In the genomic region with DNA sequence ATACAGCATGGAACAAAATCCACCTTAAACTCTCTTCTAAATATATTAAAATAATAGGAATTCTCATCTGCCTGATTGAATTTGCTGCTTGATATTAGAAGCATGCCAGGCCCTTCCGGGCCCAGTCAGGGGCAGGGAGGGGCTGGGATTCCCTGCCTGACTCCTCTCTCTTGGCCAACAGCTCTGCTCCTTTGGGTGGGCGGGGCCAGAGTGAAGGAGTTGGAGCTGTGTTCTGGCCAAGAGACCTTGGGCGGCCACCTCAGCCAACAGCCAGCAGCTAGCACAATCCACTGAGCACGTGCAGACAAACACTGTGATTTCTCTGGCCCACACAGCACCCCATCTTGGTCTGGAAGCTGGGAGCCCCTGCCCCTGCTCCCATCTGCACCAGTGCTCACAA, we compare ENCODE assay signal across 11 cellular contexts.
DNase-seq lines count a peak whose midpoint lies in the region; ATAC-seq and TF ChIP-seq lines count a peak whose summit lies in the region.
"Had no signal": no experiment of that assay in that cellular context is flagged by ENCODE, and none has a peak within 500 bp of the region (broad histone marks: within the 10 kb centered on the region; RNA-seq: fewer than 3 reads in every experiment).

No MANE protein-coding gene starts in this region.

- peak; percentile 80 for DNase-seq in Right ventricle myocardium inferior (ENCODE audit: missing footprints)
- DNase-seq in cardiac septum (ENCODE audit: low spot score): no peak
- DNase-seq in fibroblast of pulmonary artery (ENCODE audit: low read depth): peak; percentile 81
- DNase-seq in nephron progenitor cell: no peak
- DNase-seq in HCEC 1CT: no peak
- DNase-seq in activated naive CD4-positive, alpha-beta T cell treated with anti-CD3 and anti-CD28 coated beads for 36 hours: no peak
- DNase-seq in CD1c-positive myeloid dendritic cell (ENCODE audit: extremely low spot score): no peak
- DNase-seq: ACHN; activated CD8-positive, alpha-beta T cell treated with anti-CD3 and anti-CD28 coated beads, Interleukin-2, amount 10 ng/mL, durations not matched to agents 7 days and 5 days had no signal

- ATAC-seq in Right ventricle myocardium inferior (peak; percentile 95), GM18520 (IDR thresholded peaks at IDR 0.05; ENCODE audit: unreplicated experiment) (no peak)
- ATAC-seq: activated CD8-positive, alpha-beta T cell treated with anti-CD3 and anti-CD28 coated beads, Interleukin-2, amount 10 ng/mL, durations not matched to agents 7 days and 5 days had no signal

- H3K9me3 Mint-ChIP-seq in nephron progenitor cell: peaks cover 20% of the 10 kb centered on the region
- no peaks in the 10 kb centered on the region for H3K9me3 Mint-ChIP-seq in activated naive CD4-positive, alpha-beta T cell treated with anti-CD3 and anti-CD28 coated beads for 36 hours
- H3K9me3 Mint-ChIP-seq: memory B cell had no signal

- H3K4me3 ChIP-seq in fibroblast of pulmonary artery (replicated peaks; ENCODE audit: low read depth, low read length): no peak overlapping the region

- H3K4me1 Mint-ChIP-seq in nephron progenitor cell: peaks cover 48% of the 10 kb centered on the region
- H3K4me1 Mint-ChIP-seq in activated naive CD4-positive, alpha-beta T cell treated with anti-CD3 and anti-CD28 coated beads for 36 hours (ENCODE audit: low read depth): peaks cover 2% of the 10 kb centered on the region

- CTCF ChIA-PET in activated naive CD4-positive, alpha-beta T cell treated with anti-CD3 and anti-CD28 coated beads for 36 hours (lab: Charles Lee): interaction anchor here (0.7 kb wide), 1 partner anchor 127 kb away, joined by 4 read pairs; no protein-coding TSS in a partner anchor

- intact Hi-C loops in Right ventricle myocardium inferior (cut with DNase I) (loop anchor here (2.0 kb wide), 1 partner anchor 26 kb away; no protein-coding TSS in a partner anchor), cardiac septum (cut with DNase I) (no loop called here)
- intact Hi-C loops in activated naive CD4-positive, alpha-beta T cell treated with anti-CD3 and anti-CD28 coated beads for 36 hours (cut with micrococcal nuclease): no loop called here

- H3K4me3 Mint-ChIP-seq in nephron progenitor cell: no peak overlapping the region
- H3K4me3 Mint-ChIP-seq in activated naive CD4-positive, alpha-beta T cell treated with anti-CD3 and anti-CD28 coated beads for 36 hours: no peak overlapping the region
- H3K4me3 Mint-ChIP-seq: activated CD8-positive, alpha-beta T cell treated with anti-CD3 and anti-CD28 coated beads, Interleukin-2, amount 10 ng/mL, durations not matched to agents 7 days and 5 days; memory B cell had no signal

- no peak for TF ChIP-seq CTCF in fibroblast of pulmonary artery (IDR thresholded peaks at IDR 0.05; ENCODE audit: low read length, missing control alignments)
- TF ChIP-seq CTCF in nephron progenitor cell (IDR thresholded peaks at IDR 0.05): no peak

- H3K27ac Mint-ChIP-seq in nephron progenitor cell: peak overlapping the region; percentile 19
- no peak overlapping the region for H3K27ac Mint-ChIP-seq in activated naive CD4-positive, alpha-beta T cell treated with anti-CD3 and anti-CD28 coated beads for 36 hours
- H3K27ac Mint-ChIP-seq: activated CD8-positive, alpha-beta T cell treated with anti-CD3 and anti-CD28 coated beads, Interleukin-2, amount 10 ng/mL, durations not matched to agents 7 days and 5 days; memory B cell had no signal

- peaks cover 4% of the 10 kb centered on the region for H3K27me3 Mint-ChIP-seq in nephron progenitor cell (ENCODE audit: low read depth, poor library complexity)
- H3K27me3 Mint-ChIP-seq in activated naive CD4-positive, alpha-beta T cell treated with anti-CD3 and anti-CD28 coated beads for 36 hours (ENCODE audit: low read depth): no peaks in the 10 kb centered on the region
- H3K27me3 Mint-ChIP-seq: memory B cell had no signal

- H3K36me3 Mint-ChIP-seq in nephron progenitor cell (ENCODE audit: low read depth): no peaks in the 10 kb centered on the region
- no peaks in the 10 kb centered on the region for H3K36me3 Mint-ChIP-seq in activated naive CD4-positive, alpha-beta T cell treated with anti-CD3 and anti-CD28 coated beads for 36 hours (ENCODE audit: low read depth)
- H3K36me3 Mint-ChIP-seq: memory B cell had no signal

Comparison
In these comparisons a context has a peak if more than half of its experiments do, and no peak if none do; other contexts are left out.
1. DNase-seq: peak in Right ventricle myocardium inferior (single experiment) and fibroblast of pulmonary artery (single experiment); none in cardiac septum (single experiment), nephron progenitor cell (single experiment), HCEC 1CT (single experiment), activated naive CD4-positive, alpha-beta T cell treated with anti-CD3 and anti-CD28 coated beads for 36 hours (single experiment) and CD1c-positive myeloid dendritic cell (single experiment).